ENCODE assay signal across 8 cellular contexts in the genomic region with DNA sequence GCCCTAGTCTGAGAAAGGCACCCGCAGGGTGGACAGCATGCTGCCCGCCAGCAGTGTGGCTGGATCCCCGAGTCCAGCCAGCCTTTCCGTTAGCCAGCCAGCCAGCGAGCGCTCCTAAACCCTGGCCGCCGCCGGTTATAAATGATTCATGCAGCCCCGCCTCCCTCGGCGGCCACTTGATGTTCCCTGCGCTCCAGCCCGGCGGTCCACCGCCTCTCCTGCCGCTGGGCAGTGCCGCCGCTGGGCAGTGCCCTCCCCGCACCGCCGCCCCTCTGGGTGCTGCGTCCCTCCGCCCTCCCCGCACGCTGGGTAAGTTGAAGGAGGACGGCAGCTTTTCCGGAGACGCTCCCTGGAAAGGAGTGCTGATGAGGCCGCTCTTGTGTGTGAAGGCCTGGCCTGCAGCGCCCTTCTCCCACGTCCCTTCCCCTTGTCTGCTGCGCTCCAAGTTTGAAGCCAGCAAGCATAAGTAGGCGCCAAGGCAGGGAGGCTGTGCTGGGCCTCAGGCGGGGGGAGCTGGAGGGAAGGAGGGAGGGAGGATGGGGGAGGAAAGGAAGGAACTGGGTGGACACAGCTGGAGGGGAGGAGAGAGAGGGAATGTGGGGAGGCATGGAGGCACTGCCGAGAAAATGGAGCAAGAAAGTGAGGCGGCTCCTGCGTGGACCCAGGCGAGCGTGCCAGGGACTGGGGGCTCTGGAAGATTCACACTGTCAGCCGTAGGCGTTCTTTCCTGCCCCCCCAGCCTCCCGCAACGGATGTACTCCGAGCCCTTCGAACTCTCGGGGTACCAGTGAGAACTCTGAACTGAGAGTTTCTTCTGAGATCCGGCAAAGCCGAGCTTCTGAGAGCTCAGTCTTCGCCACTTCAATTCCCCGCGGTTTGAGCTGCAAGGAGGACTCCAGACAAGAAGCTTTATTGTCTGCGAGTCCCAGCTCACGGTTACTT.
DNase-seq lines count a peak whose midpoint lies in the region; ATAC-seq and TF ChIP-seq lines count a peak whose summit lies in the region.

No MANE protein-coding gene starts in this region.

- H3K9me3 Mint-ChIP-seq in activated naive CD4-positive, alpha-beta T cell treated with anti-CD3 and anti-CD28 coated beads for 36 hours: no peaks in the 10 kb centered on the region

- no peak overlapping the region for H3K27ac Mint-ChIP-seq in activated naive CD4-positive, alpha-beta T cell treated with anti-CD3 and anti-CD28 coated beads for 36 hours

- H3K4me3 Mint-ChIP-seq in activated naive CD4-positive, alpha-beta T cell treated with anti-CD3 and anti-CD28 coated beads for 36 hours: no peak overlapping the region

- DNase-seq in GOT3 (lab: John Stamatoyannopoulos, UW) (peak; percentile 64), astrocyte of the cerebellum (ENCODE audit: low read depth) (no peak), hypothalamus (lab: John Stamatoyannopoulos, UW) (peak in 47 of 51 donors; percentile 12 to 86 (median 65)), retinal pigment epithelial cell (ENCODE audit: low read depth) (peak; percentile 37), NCI-H345 treated with DMSO at 0.1 percent for 48 hours (lab: John Stamatoyannopoulos, UW; ENCODE audit: unreplicated experiment) (no peak)
- no peak for DNase-seq in activated naive CD4-positive, alpha-beta T cell treated with anti-CD3 and anti-CD28 coated beads for 36 hours
- no peak for DNase-seq in activated naive CD4-positive, alpha-beta T cell (lab: John Stamatoyannopoulos, UW)

- CTCF ChIA-PET in activated naive CD4-positive, alpha-beta T cell treated with anti-CD3 and anti-CD28 coated beads for 36 hours (lab: Charles Lee): no interaction called here

- H3K4me1 Mint-ChIP-seq in activated naive CD4-positive, alpha-beta T cell treated with anti-CD3 and anti-CD28 coated beads for 36 hours (ENCODE audit: low read depth): peaks cover 2% of the 10 kb centered on the region

- no peak for TF ChIP-seq CTCF in astrocyte of the cerebellum (IDR thresholded peaks at IDR 0.05; ENCODE audit: low read depth, low read length, missing control alignments)
- TF ChIP-seq CTCF in retinal pigment epithelial cell (conservative IDR thresholded peaks at IDR 0.05; ENCODE audit: low read depth, low read length): no peak

- peaks cover 35% of the 10 kb centered on the region for H3K27me3 Mint-ChIP-seq in activated naive CD4-positive, alpha-beta T cell treated with anti-CD3 and anti-CD28 coated beads for 36 hours (ENCODE audit: low read depth)

- intact Hi-C loops in activated naive CD4-positive, alpha-beta T cell treated with anti-CD3 and anti-CD28 coated beads for 36 hours (cut with micrococcal nuclease): no loop called here

- H3K4me3 ChIP-seq in astrocyte of the cerebellum (ENCODE audit: low read depth, low read length) (peak overlapping the region; percentile 33), retinal pigment epithelial cell (ENCODE audit: low read length) (peak overlapping the region; percentile 44)

- in situ Hi-C loops in astrocyte of the cerebellum (cut with HindIII; ENCODE audit: low sequenced_read_pairs): no loop called here

- no peak for ATAC-seq in HG02798 (IDR thresholded peaks at IDR 0.05; ENCODE audit: poor library complexity, unreplicated experiment)

- H3K36me3 Mint-ChIP-seq in activated naive CD4-positive, alpha-beta T cell treated with anti-CD3 and anti-CD28 coated beads for 36 hours (ENCODE audit: low read depth): no peaks in the 10 kb centered on the region

Comparison
In these comparisons a context has a peak if more than half of its experiments do, and no peak if none do; other contexts are left out.
1. DNase-seq: peak in GOT3 (single experiment), hypothalamus (47 of 51) and retinal pigment epithelial cell (single experiment); none in astrocyte of the cerebellum (single experiment), activated naive CD4-positive, alpha-beta T cell treated with anti-CD3 and anti-CD28 coated beads for 36 hours (single experiment), activated naive CD4-positive, alpha-beta T cell (0 of 4) and NCI-H345 treated with DMSO at 0.1 percent for 48 hours (single experiment).